In genomic region chr7:3095046-3095445, GRCh38 we compare ENCODE assay signal across 8 cellular contexts. TPM values are rescaled to one million over a fixed set of nuclear protein-coding genes. Genes with fewer than 3 reads are reported as not detected.
DNase-seq lines count a peak whose midpoint lies in the region; ATAC-seq lines count a peak whose summit lies in the region.

No MANE protein-coding gene starts in this region.

- peak overlapping the region; percentile 39 for H3K4me3 ChIP-seq in Jurkat, Clone E6-1 (ENCODE audit: low read length)

- ATAC-seq in GM18868 (IDR thresholded peaks at IDR 0.05; ENCODE audit: unreplicated experiment) (peak; percentile 60), left lobe of liver (no peak)
- ATAC-seq in naive thymus-derived CD8-positive, alpha-beta T cell = peak; percentile 67 to 68

- DNase-seq in Jurkat, Clone E6-1 (ENCODE audit: low read depth, low spot score) = peak; percentile 61
- peak; percentile 29 for DNase-seq in activated T-cell treated with anti-CD3 and anti-CD28 coated beads for 1 hour (ENCODE audit: low read depth)
- DNase-seq in naive thymus-derived CD8-positive, alpha-beta T cell = peak; percentile 17 to 73 (median 51)
- no peak for DNase-seq in DMS53 treated with DMSO at 0.1 percent for 48 hours (lab: John Stamatoyannopoulos, UW; ENCODE audit: unreplicated experiment)
- no peak for DNase-seq in putamen (ENCODE audit: low spot score)
- DNase-seq in NCI-H1105 (lab: John Stamatoyannopoulos, UW) = no peak
- no peak for DNase-seq in left lobe of liver (ENCODE audit: low spot score)

- POLR2A ChIA-PET in naive thymus-derived CD8-positive, alpha-beta T cell (lab: Charles Lee) = interaction anchor here (5.3 to 6.3 kb wide), 2 partner anchors 22 to 27 kb away, joined by 43 to 86 read pairs; no protein-coding TSS in a partner anchor

- no peaks in the 10 kb centered on the region for H3K9me3 Mint-ChIP-seq in naive thymus-derived CD8-positive, alpha-beta T cell

- peak overlapping the region; percentile 95 to 100 (median 98) for H3K27ac Mint-ChIP-seq in naive thymus-derived CD8-positive, alpha-beta T cell

- no peaks in the 10 kb centered on the region for H3K27me3 Mint-ChIP-seq in naive thymus-derived CD8-positive, alpha-beta T cell

- H3K4me3 Mint-ChIP-seq in naive thymus-derived CD8-positive, alpha-beta T cell = peak overlapping the region; percentile 80 to 91 (median 86)

- peaks cover 27 to 67% (median 62%) of the 10 kb centered on the region in 4 donors for H3K4me1 Mint-ChIP-seq in naive thymus-derived CD8-positive, alpha-beta T cell

- peaks cover 0 to 1% (median 0%) of the 10 kb centered on the region in 3 donors for H3K36me3 Mint-ChIP-seq in naive thymus-derived CD8-positive, alpha-beta T cell

RNA-seq across cellular contexts. Expression of gene CARD11, which starts 51.4 kb away (rescaled TPM):
- 33.7 TPM for polyA plus RNA-seq in Jurkat, Clone E6-1 (2012; ENCODE audit: insufficient read depth, insufficient read length)
- total RNA-seq in naive thymus-derived CD8-positive, alpha-beta T cell = 100 to 1,000 TPM; 104 to 109 TPM
- polyA plus RNA-seq in naive thymus-derived CD8-positive, alpha-beta T cell = 10 to 100 TPM; 10.8 to 40.2 (median 18.9) TPM
- 0.63 TPM for total RNA-seq in left lobe of liver

Comparison
In these comparisons a context has a peak if more than half of its experiments do, and no peak if none do; other contexts are left out.
1. DNase-seq: peak in Jurkat, Clone E6-1 (single experiment), activated T-cell treated with anti-CD3 and anti-CD28 coated beads for 1 hour (single experiment) and naive thymus-derived CD8-positive, alpha-beta T cell (10 of 10); none in DMS53 treated with DMSO at 0.1 percent for 48 hours (single experiment), putamen (single experiment), NCI-H1105 (single experiment) and left lobe of liver (single experiment).
2. RNA of gene CARD11, which starts 51.4 kb away (total RNA-seq): 104 to 109 TPM in naive thymus-derived CD8-positive, alpha-beta T cell; 0.63 TPM in left lobe of liver (single experiment); every median in the first group is over 10 times any median in the second.